Comparison of ENCODE assay signal across 29 cellular contexts in genomic region chr13:22387899-22388298, GRCh38.
"Had no signal": no experiment of that assay in that cellular context is flagged by ENCODE, and none has a peak within 500 bp of the region (broad histone marks: within the 10 kb centered on the region; RNA-seq: fewer than 3 reads in every experiment).

No MANE protein-coding gene starts in this region.

- ATAC-seq: effector memory CD8-positive, alpha-beta T cell; left colon; mucosa of descending colon; naive thymus-derived CD4-positive, alpha-beta T cell; psoas muscle; stimulated activated naive B cell treated with anti-CD40 and anti-IgM and Interleukin-4, amounts not matched to agents 10 μg/mL and 1 μg/mL and 100 μg/mL, for 72 hours had no signal

- H3K27ac Mint-ChIP-seq: effector memory CD8-positive, alpha-beta T cell; immature natural killer cell; mesothelial cell of epicardium; naive thymus-derived CD4-positive, alpha-beta T cell; nephron; neural progenitor cell; stimulated activated naive B cell treated with anti-CD40 and anti-IgM and Interleukin-4, amounts not matched to agents 10 μg/mL and 1 μg/mL and 100 μg/mL, for 72 hours; stimulated activated naive CD8-positive, alpha-beta T cell treated with anti-CD3 and anti-CD28 coated beads, Interleukin-15, Interleukin-2, amounts not matched to agents 100 ng/mL and 50 ng/mL, for 24 hours had no signal

- H3K4me1 ChIP-seq: esophagus squamous epithelium, neural progenitor cell, psoas muscle, sigmoid colon, suprapubic skin had no signal

- H3K27ac ChIP-seq: esophagus squamous epithelium, neural progenitor cell, psoas muscle, sigmoid colon, skin epidermis, suprapubic skin had no signal

- H3K9me3 ChIP-seq: esophagus squamous epithelium, mucosa of descending colon, psoas muscle, sigmoid colon, suprapubic skin had no signal

- H3K9ac ChIP-seq: neural progenitor cell had no signal

- H3K36me3 ChIP-seq: esophagus squamous epithelium, neural progenitor cell, sigmoid colon, suprapubic skin had no signal

- H3K4me3 ChIP-seq: esophagus squamous epithelium, mucosa of descending colon, neural progenitor cell, psoas muscle, sigmoid colon, skin epidermis, suprapubic skin had no signal

- H3K27me3 ChIP-seq: esophagus squamous epithelium, neural progenitor cell, sigmoid colon, suprapubic skin had no signal

- H3K9me3 Mint-ChIP-seq: central memory CD8-positive, alpha-beta T cell; mesothelial cell of epicardium; nephron; neural progenitor cell; stimulated activated naive CD8-positive, alpha-beta T cell treated with anti-CD3 and anti-CD28 coated beads, Interleukin-15, Interleukin-2, amounts not matched to agents 100 ng/mL and 50 ng/mL, for 24 hours had no signal

- H3K36me3 Mint-ChIP-seq: immature natural killer cell; mesothelial cell of epicardium; naive thymus-derived CD4-positive, alpha-beta T cell; neural progenitor cell; stimulated activated naive B cell treated with anti-CD40 and anti-IgM and Interleukin-4, amounts not matched to agents 10 μg/mL and 1 μg/mL and 100 μg/mL, for 72 hours had no signal

- H2AFZ ChIP-seq: neural progenitor cell had no signal

- H3K4me2 ChIP-seq: neural progenitor cell had no signal

- DNase-seq: cortex of kidney; effector memory CD8-positive, alpha-beta T cell; erythroblast; esophagus squamous epithelium; foreskin melanocyte; glutamatergic neuron; immature natural killer cell; islet precursor cell; kidney glomerular epithelial cell; left colon; mesenchymal stem cell; mucosa of descending colon; naive thymus-derived CD4-positive, alpha-beta T cell; nucleus accumbens; posterior cingulate gyrus; psoas muscle; right cardiac atrium; sigmoid colon; stimulated activated CD4-positive, alpha-beta T cell treated with anti-CD3 and anti-CD28 coated beads, Interleukin-15, amount 100 ng/mL, for 24 hours; stimulated activated CD4-positive, alpha-beta T cell treated with anti-CD3 and anti-CD28 coated beads, Interleukin-2, amount 100 ng/mL, for 48 hours; stimulated activated naive B cell treated with anti-CD40 and anti-IgM and Interleukin-4, amounts not matched to agents 10 μg/mL and 1 μg/mL and 100 μg/mL, for 72 hours; trophoblast cell had no signal

- H3K4me3 Mint-ChIP-seq: central memory CD8-positive, alpha-beta T cell; effector memory CD8-positive, alpha-beta T cell; immature natural killer cell; mesothelial cell of epicardium; naive thymus-derived CD4-positive, alpha-beta T cell; nephron; neural progenitor cell; stimulated activated naive B cell treated with anti-CD40 and anti-IgM and Interleukin-4, amounts not matched to agents 10 μg/mL and 1 μg/mL and 100 μg/mL, for 72 hours; stimulated activated naive CD8-positive, alpha-beta T cell treated with anti-CD3 and anti-CD28 coated beads, Interleukin-15, Interleukin-2, amounts not matched to agents 100 ng/mL and 50 ng/mL, for 24 hours had no signal

- H3K4me1 Mint-ChIP-seq: central memory CD8-positive, alpha-beta T cell; immature natural killer cell; naive thymus-derived CD4-positive, alpha-beta T cell; stimulated activated naive B cell treated with anti-CD40 and anti-IgM and Interleukin-4, amounts not matched to agents 10 μg/mL and 1 μg/mL and 100 μg/mL, for 72 hours had no signal

- H3K27me3 Mint-ChIP-seq: central memory CD8-positive, alpha-beta T cell; stimulated activated naive B cell treated with anti-CD40 and anti-IgM and Interleukin-4, amounts not matched to agents 10 μg/mL and 1 μg/mL and 100 μg/mL, for 72 hours; stimulated activated naive CD8-positive, alpha-beta T cell treated with anti-CD3 and anti-CD28 coated beads, Interleukin-15, Interleukin-2, amounts not matched to agents 100 ng/mL and 50 ng/mL, for 24 hours had no signal
